ENCODE assay signal across 10 cellular contexts in the genomic region with DNA sequence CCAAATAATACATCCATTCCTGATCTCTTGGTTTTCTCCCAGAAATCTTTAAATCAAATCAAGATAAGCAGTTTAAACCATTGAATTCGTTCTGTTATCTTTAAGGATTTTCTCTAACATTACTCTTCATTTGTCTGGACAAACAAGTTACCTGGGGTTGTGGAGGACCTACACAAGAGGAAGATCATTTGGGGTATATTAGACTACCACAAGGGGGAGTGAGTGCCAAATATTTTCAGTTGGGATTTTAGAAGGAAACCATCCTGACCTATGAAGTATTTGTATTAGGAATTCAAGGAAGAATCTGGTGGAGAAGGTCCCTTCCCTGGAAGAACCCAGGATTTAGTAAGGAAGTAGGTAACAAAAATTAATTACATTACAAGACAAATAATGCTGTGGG. TPM values are rescaled to one million over a fixed set of nuclear protein-coding genes. Genes with fewer than 3 reads are reported as not detected.
DNase-seq lines count a peak whose midpoint lies in the region; ATAC-seq and TF ChIP-seq lines count a peak whose summit lies in the region.
"Had no signal": no experiment of that assay in that cellular context is flagged by ENCODE, and none has a peak within 500 bp of the region (broad histone marks: within the 10 kb centered on the region; RNA-seq: fewer than 3 reads in every experiment).

No MANE protein-coding gene starts in this region.

- DNase-seq in COLO829 (ENCODE audit: low spot score) (peak; percentile 50), HT-29 (ENCODE audit: low spot score) (peak; percentile 36), NK-92 (lab: John Stamatoyannopoulos, UW; ENCODE audit: unreplicated experiment) (no peak), NCI-H2029 (lab: John Stamatoyannopoulos, UW) (no peak), gastrocnemius medialis (no peak)
- DNase-seq: activated B cell treated with CpG ODN at 0.5 μM for 24 hours; stimulated activated naive CD4-positive, alpha-beta T cell treated with Interleukin-2 at 50 U/mL for 16 hours had no signal

- H3K27ac ChIP-seq in liver (ENCODE audit: low read depth in 1 of 2, low read length in 2 of 2) (no peak overlapping the region), gastrocnemius medialis (no peak overlapping the region)

- ATAC-seq in gastrocnemius medialis: no peak
- ATAC-seq in GM18519 (IDR thresholded peaks at IDR 0.05; ENCODE audit: low FRiP score, unreplicated experiment): no peak

- H3K36me3 ChIP-seq in liver (ENCODE audit: control insufficient read depth in 4 of 4, insufficient read depth in 3 of 4, low read depth in 1 of 4, low read length in 3 of 4) (no peaks in the 10 kb centered on the region), gastrocnemius medialis (no peaks in the 10 kb centered on the region)

- H3K4me3 ChIP-seq in WI38 (ENCODE audit: low read depth, low read length) (no peak overlapping the region), liver (ENCODE audit: low read depth in 1 of 3, low read length in 3 of 3) (no peak overlapping the region), gastrocnemius medialis (no peak overlapping the region)

- H3K27me3 ChIP-seq in liver (ENCODE audit: control insufficient read depth in 4 of 4, insufficient read depth in 4 of 4, low read length in 3 of 4): peaks cover 0 to 3% (median 1%) of the 10 kb centered on the region in 4 donors
- no peaks in the 10 kb centered on the region for H3K27me3 ChIP-seq in gastrocnemius medialis

- H3K9ac ChIP-seq in liver (ENCODE audit: low read depth in 1 of 2, low read length in 2 of 2): no peak overlapping the region

- H3K9me3 ChIP-seq in liver (ENCODE audit: control insufficient read depth in 4 of 4, low read length in 3 of 4): no peaks in the 10 kb centered on the region
- H3K9me3 ChIP-seq in gastrocnemius medialis: no peaks in the 10 kb centered on the region

- TF ChIP-seq RAD21 in liver (IDR thresholded peaks at IDR 0.05): peak; percentile 63 to 74

- in situ Hi-C loops in gastrocnemius medialis (cut with MboI; ENCODE audit: low sequenced_read_pairs in 4 of 4): loop anchor here in 1 of 4 donors (5.0 kb wide), 1 partner anchor 106 kb away; no protein-coding TSS in a partner anchor

- H3K4me1 ChIP-seq in liver (ENCODE audit: control insufficient read depth in 4 of 4, insufficient read depth in 4 of 4, low read length in 3 of 4): no peaks in the 10 kb centered on the region
- H3K4me1 ChIP-seq in gastrocnemius medialis: no peaks in the 10 kb centered on the region

- TF ChIP-seq CTCF in WI38 (IDR thresholded peaks at IDR 0.05; ENCODE audit: low read depth, low read length): peak; percentile 21; the same call in 1 of the 2 replicates
- peak; percentile 50 for TF ChIP-seq CTCF in liver (IDR thresholded peaks at IDR 0.05; ENCODE audit: low read depth, low read length, missing input control)
- no peak for TF ChIP-seq CTCF in gastrocnemius medialis (IDR thresholded peaks at IDR 0.05 in 4 of 5, conservative IDR thresholded peaks at IDR 0.05 in 1 of 5)

- 3% methylated on average over 1 of the region's 1 CpG for WGBS in liver

- intact Hi-C loops in gastrocnemius medialis (cut with DNase I; ENCODE audit: low total_unique reads): no loop called here

- no peak for TF ChIP-seq POLR2A in gastrocnemius medialis (IDR thresholded peaks at IDR 0.05)

TF ChIP-seq in liver, 16 proteins besides CTCF, POLR2A, EP300 and RAD21:
- no peak for TF ChIP-seq FOXA2 (IDR thresholded peaks at IDR 0.05)
- TF ChIP-seq, protein P1, sequence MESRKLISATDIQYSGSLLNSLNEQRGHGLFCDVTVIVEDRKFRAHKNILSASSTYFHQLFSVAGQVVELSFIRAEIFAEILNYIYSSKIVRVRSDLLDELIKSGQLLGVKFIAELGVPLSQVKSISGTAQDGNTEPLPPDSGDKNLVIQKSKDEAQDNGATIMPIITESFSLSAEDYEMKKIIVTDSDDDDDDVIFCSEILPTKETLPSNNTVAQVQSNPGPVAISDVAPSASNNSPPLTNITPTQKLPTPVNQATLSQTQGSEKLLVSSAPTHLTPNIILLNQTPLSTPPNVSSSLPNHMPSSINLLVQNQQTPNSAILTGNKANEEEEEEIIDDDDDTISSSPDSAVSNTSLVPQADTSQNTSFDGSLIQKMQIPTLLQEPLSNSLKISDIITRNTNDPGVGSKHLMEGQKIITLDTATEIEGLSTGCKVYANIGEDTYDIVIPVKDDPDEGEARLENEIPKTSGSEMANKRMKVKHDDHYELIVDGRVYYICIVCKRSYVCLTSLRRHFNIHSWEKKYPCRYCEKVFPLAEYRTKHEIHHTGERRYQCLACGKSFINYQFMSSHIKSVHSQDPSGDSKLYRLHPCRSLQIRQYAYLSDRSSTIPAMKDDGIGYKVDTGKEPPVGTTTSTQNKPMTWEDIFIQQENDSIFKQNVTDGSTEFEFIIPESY (IDR thresholded peaks at IDR 0.05): no peak
- TF ChIP-seq TAF1 (conservative IDR thresholded peaks at IDR 0.05): no peak
- TF ChIP-seq, protein P2, sequence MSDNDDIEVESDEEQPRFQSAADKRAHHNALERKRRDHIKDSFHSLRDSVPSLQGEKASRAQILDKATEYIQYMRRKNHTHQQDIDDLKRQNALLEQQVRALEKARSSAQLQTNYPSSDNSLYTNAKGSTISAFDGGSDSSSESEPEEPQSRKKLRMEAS (IDR thresholded peaks at IDR 0.05): no peak
- TF ChIP-seq HNF4G (IDR thresholded peaks at IDR 0.05): no peak
- TF ChIP-seq NR2F2 (IDR thresholded peaks at IDR 0.05): no peak

RNA-seq across cellular contexts. Expression of a gene that starts 12.0 kb away (rescaled TPM):
- total RNA-seq in HT-29 (2014; rRNA removed; shearing (Covaris generic)): not detected in 2 replicates
- total RNA-seq in liver: under 1 TPM; 0.09 to 0.50 TPM
- polyA plus RNA-seq in liver: under 1 TPM in 1 of 2 donors, not detected in 1; 0.07 TPM
- under 1 TPM; under 0.01 to 0.18 (median 0.04) TPM for total RNA-seq in gastrocnemius medialis

RNA-seq across cellular contexts. Expression of a gene that starts 46.6 kb away (rescaled TPM):
- total RNA-seq in HT-29 (2014; rRNA removed; shearing (Covaris generic)): 50.0 and 62.8 TPM in 2 replicates
- total RNA-seq in liver (10 to 100 TPM; 28.4 to 51.5 TPM), gastrocnemius medialis (10 to 100 TPM; 30.7 to 41.3 (median 35.4) TPM)
- polyA plus RNA-seq in liver: 10 to 100 TPM; 27.2 to 31.3 TPM

RNA-seq across cellular contexts. Expression of a gene that starts 59.2 kb away (rescaled TPM):
- total RNA-seq in HT-29 (2014; rRNA removed; shearing (Covaris generic)): not detected in 2 replicates
- over 10,000 TPM; 11,744 to 21,431 TPM for total RNA-seq in liver
- over 10,000 TPM; 11,318 to 19,021 TPM for polyA plus RNA-seq in liver
- 10 to 100 TPM in 2 of 4 donors, not detected in 2; 17.9 to 40.2 TPM for total RNA-seq in gastrocnemius medialis
- total RNA-seq: activated B cell treated with CpG ODN at 0.5 μM for 24 hours had no signal

Comparison
In these comparisons a context has a peak if more than half of its experiments do, and no peak if none do; other contexts are left out.
1. DNase-seq: peak in COLO829 (single experiment) and HT-29 (single experiment); none in NK-92 (single experiment), NCI-H2029 (single experiment) and gastrocnemius medialis (0 of 2).
2. CTCF ChIP-seq: peak in WI38 (single experiment) and liver (single experiment); none in gastrocnemius medialis (0 of 5).
3. RNA of a gene that starts 59.2 kb away (total RNA-seq): 11,744 to 21,431 TPM in liver; 17.9 to 40.2 TPM in gastrocnemius medialis and not detected in HT-29; every median in the first group is over 100 times any median in the second.